ENCODE assay signal across 22 cellular contexts in the genomic region with DNA sequence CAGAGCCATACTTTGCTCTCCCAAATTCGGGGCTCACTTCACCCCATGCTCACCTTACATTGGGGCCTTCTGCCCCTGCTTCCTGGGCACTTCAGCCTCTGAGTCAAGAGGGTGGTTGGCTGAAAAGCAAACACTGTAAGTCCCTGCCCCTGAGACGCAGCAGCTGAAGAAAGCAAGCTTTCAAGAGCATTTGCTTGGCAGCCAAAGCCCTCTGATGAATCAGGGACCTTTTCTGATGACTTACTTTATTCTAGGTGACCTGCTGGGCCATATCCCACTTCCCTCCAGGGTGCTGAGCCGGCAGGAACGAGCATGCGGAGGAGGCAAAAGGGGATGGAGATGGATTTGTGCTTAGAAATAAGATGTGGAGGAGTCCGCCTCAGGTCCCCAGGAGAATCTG.
DNase-seq lines count a peak whose midpoint lies in the region; ATAC-seq, FAIRE-seq and TF ChIP-seq lines count a peak whose summit lies in the region.
"Had no signal": no experiment of that assay in that cellular context is flagged by ENCODE, and none has a peak within 500 bp of the region (broad histone marks: within the 10 kb centered on the region; RNA-seq: fewer than 3 reads in every experiment).

No MANE protein-coding gene starts in this region.

- H3K4me3 ChIP-seq in SK-N-SH (ENCODE audit: low read depth in 2 of 2, low read length in 1 of 2) (no peak overlapping the region), left ventricle myocardium inferior (no peak overlapping the region), suprapubic skin (no peak overlapping the region)
- H3K4me3 ChIP-seq: SJSA1 had no signal

- H3K9ac ChIP-seq in SK-N-SH = no peak overlapping the region

- no peaks in the 10 kb centered on the region for H3K79me2 ChIP-seq in SK-N-SH (ENCODE audit: insufficient read depth)

- H3K36me3 Mint-ChIP-seq in activated naive CD4-positive, alpha-beta T cell treated with anti-CD3 and anti-CD28 coated beads, Interleukin-2, amount 50 U/mL, for 72 hours = no peaks in the 10 kb centered on the region
- H3K36me3 Mint-ChIP-seq: activated naive CD8-positive, alpha-beta T cell; CD14-positive monocyte; natural killer cell treated with Interleukin-12 subunit alpha and Interleukin-12 subunit beta and Interleukin-15 and Interleukin-18, amount 100 ng/mL, for 72 hours had no signal

- no peak for TF ChIP-seq EP300 in SK-N-SH (IDR thresholded peaks at IDR 0.05; ENCODE audit: borderline replicate concordance in 1 of 2, low read depth in 1 of 2, low read length in 1 of 2)
- TF ChIP-seq EP300 in suprapubic skin (IDR thresholded peaks at IDR 0.05) = no peak

- no peak for TF ChIP-seq CTCF in SK-N-SH (IDR thresholded peaks at IDR 0.05)
- no peak for TF ChIP-seq CTCF in left ventricle myocardium inferior (IDR thresholded peaks at IDR 0.05; ENCODE audit: borderline replicate concordance)
- no peak for TF ChIP-seq CTCF in suprapubic skin (IDR thresholded peaks at IDR 0.05)

- CTCF ChIA-PET in SK-N-SH (lab: Yijun Ruan, JAX) = interaction anchor here (1.2 to 4.7 kb wide), 3 partner anchors 9 to 268 kb away, joined by 3 to 45 read pairs (median 4); no protein-coding TSS in a partner anchor

- no peak for TF ChIP-seq RAD21 in SK-N-SH (IDR thresholded peaks at IDR 0.05; ENCODE audit: low read length)

- intact Hi-C loops in left ventricle myocardium inferior (cut with micrococcal nuclease) = no loop called here

- H2AFZ ChIP-seq in SK-N-SH (ENCODE audit: low read depth) = no peak overlapping the region

- TF ChIP-seq POLR2A in suprapubic skin (IDR thresholded peaks at IDR 0.05) = no peak

- DNase-seq in SK-N-SH (no peak), astrocyte of the hippocampus (ENCODE audit: low read depth, low spot score) (peak; percentile 65), left ventricle myocardium inferior (no peak), urothelium cell line (ENCODE audit: low spot score) (no peak), suprapubic skin (ENCODE audit: low spot score in 2 of 2) (no peak)
- DNase-seq in activated naive CD4-positive, alpha-beta T cell treated with anti-CD3 and anti-CD28 coated beads, Interleukin-2, amount 50 U/mL, for 72 hours (ENCODE audit: low spot score in 2 of 2) = no peak
- DNase-seq in NK-92 treated with Interleukin-12 subunit alpha and Interleukin-12 subunit beta, amount 100 ng/mL, for 24 hours (lab: John Stamatoyannopoulos, UW) = no peak
- DNase-seq: activated B cell treated with CpG ODN at 0.5 μM for 24 hours; DMS 273 treated with DMSO at 0.1 percent for 48 hours; mesendoderm; NCI-H187 treated with DMSO at 0.1 percent for 48 hours; NCI-H526; stimulated activated CD4-positive, alpha-beta T cell treated with anti-CD3 and anti-CD28 coated beads, Interleukin-12 subunit alpha, Interleukin-12 subunit beta, amount 100 ng/mL, for 4 hours; trophoblast cell had no signal

- no peaks in the 10 kb centered on the region for H3K9me3 ChIP-seq in SK-N-SH
- H3K9me3 ChIP-seq in left ventricle myocardium inferior (replicated peaks) = no peaks in the 10 kb centered on the region
- H3K9me3 ChIP-seq in suprapubic skin = no peaks in the 10 kb centered on the region

- H3K4me1 ChIP-seq in SK-N-SH (ENCODE audit: control insufficient read depth in 1 of 2, insufficient read depth in 2 of 2, low read depth in 1 of 2, low read length in 1 of 2) (peaks cover 5 to 12% of the 10 kb centered on the region in 2 experiments; a peak in 2 of 4 replicates), left ventricle myocardium inferior (peaks cover 25% of the 10 kb centered on the region), suprapubic skin (peaks cover 15% of the 10 kb centered on the region)

- no peaks in the 10 kb centered on the region for H3K36me3 ChIP-seq in SK-N-SH (replicated peaks in 1 of 2; ENCODE audit: control insufficient read depth in 1 of 2, insufficient read depth in 2 of 2, low read length in 1 of 2)
- no peaks in the 10 kb centered on the region for H3K36me3 ChIP-seq in left ventricle myocardium inferior
- H3K36me3 ChIP-seq in suprapubic skin = no peaks in the 10 kb centered on the region
- H3K36me3 ChIP-seq: SJSA1 had no signal

- H3F3A ChIP-seq in SK-N-SH (replicated peaks; ENCODE audit: insufficient read depth) = no peaks in the 10 kb centered on the region

- POLR2A ChIA-PET in SK-N-SH (lab: Yijun Ruan, JAX) = no interaction called here

- H3K9me3 Mint-ChIP-seq in activated naive CD4-positive, alpha-beta T cell treated with anti-CD3 and anti-CD28 coated beads, Interleukin-2, amount 50 U/mL, for 72 hours = no peaks in the 10 kb centered on the region
- H3K9me3 Mint-ChIP-seq: activated B cell treated with CpG ODN at 0.5 μM for 24 hours; natural killer cell treated with Interleukin-12 subunit alpha and Interleukin-12 subunit beta and Interleukin-15 and Interleukin-18, amount 100 ng/mL, for 72 hours; T-helper 2 cell treated with Interferon-gamma antibody and Interleukin-4, amounts not matched to agents 5 μg/mL and 100 μg/mL, for 36 hours had no signal

- no peaks in the 10 kb centered on the region for H4K20me1 ChIP-seq in SK-N-SH (ENCODE audit: insufficient read depth)

- H3K9me2 ChIP-seq in SK-N-SH = no peaks in the 10 kb centered on the region

- H3K27ac ChIP-seq in SK-N-SH (ENCODE audit: low read depth in 2 of 2, low read length in 1 of 2) = no peak overlapping the region
- H3K27ac ChIP-seq in left ventricle myocardium inferior (replicated peaks) = peak overlapping the region; percentile 71
- H3K27ac ChIP-seq in suprapubic skin = no peak overlapping the region
- H3K27ac ChIP-seq: SJSA1 had no signal

- H3K27me3 ChIP-seq in SK-N-SH (ENCODE audit: insufficient read depth) (no peaks in the 10 kb centered on the region), left ventricle myocardium inferior (ENCODE audit: low read depth) (no peaks in the 10 kb centered on the region), suprapubic skin (peaks cover 4% of the 10 kb centered on the region)

- ATAC-seq in SK-N-SH treated with all-trans-retinoic acid at 6 μM for 48 hours = peak; percentile 7; the same call in 2 of the 3 replicates
- no peak for ATAC-seq in activated naive CD4-positive, alpha-beta T cell treated with anti-CD3 and anti-CD28 coated beads, Interleukin-2, amount 50 U/mL, for 72 hours
- ATAC-seq: HepG2; natural killer cell treated with Interleukin-12 subunit alpha and Interleukin-12 subunit beta and Interleukin-15 and Interleukin-18, amount 100 ng/mL, for 72 hours had no signal

- FAIRE-seq in urothelium cell line (lab: Jason Lieb, UNC) = peak; percentile 55
- FAIRE-seq: HepG2, islet of Langerhans had no signal

- H3K27ac Mint-ChIP-seq in activated naive CD4-positive, alpha-beta T cell treated with anti-CD3 and anti-CD28 coated beads, Interleukin-2, amount 50 U/mL, for 72 hours = no peak overlapping the region
- H3K27ac Mint-ChIP-seq: activated B cell treated with CpG ODN at 0.5 μM for 24 hours; activated naive CD8-positive, alpha-beta T cell; CD14-positive monocyte; natural killer cell treated with Interleukin-12 subunit alpha and Interleukin-12 subunit beta and Interleukin-15 and Interleukin-18, amount 100 ng/mL, for 72 hours; T-helper 2 cell treated with Interferon-gamma antibody and Interleukin-4, amounts not matched to agents 5 μg/mL and 100 μg/mL, for 36 hours had no signal

- WGBS in SK-N-SH (ENCODE audit: low lambda C conversion rate) = 48% methylated on average over 6 of the region's 6 CpGs
- WGBS in suprapubic skin = 63% methylated on average over 6 of the region's 6 CpGs

- H3K4me2 ChIP-seq in SK-N-SH = no peak overlapping the region

TF ChIP-seq in SK-N-SH treated with all-trans-retinoic acid at 6 μM for 48 hours, 23 proteins besides CTCF, POLR2A, EP300 and RAD21:
- TF ChIP-seq ZNF8 (CRISPR knock-in tag; IDR thresholded peaks at IDR 0.05) (no peak), ZFP3 (CRISPR knock-in tag; IDR thresholded peaks at IDR 0.05) (no peak), CSDC2 (CRISPR knock-in tag; IDR thresholded peaks at IDR 0.05) (no peak)
- TF ChIP-seq, protein P1, sequence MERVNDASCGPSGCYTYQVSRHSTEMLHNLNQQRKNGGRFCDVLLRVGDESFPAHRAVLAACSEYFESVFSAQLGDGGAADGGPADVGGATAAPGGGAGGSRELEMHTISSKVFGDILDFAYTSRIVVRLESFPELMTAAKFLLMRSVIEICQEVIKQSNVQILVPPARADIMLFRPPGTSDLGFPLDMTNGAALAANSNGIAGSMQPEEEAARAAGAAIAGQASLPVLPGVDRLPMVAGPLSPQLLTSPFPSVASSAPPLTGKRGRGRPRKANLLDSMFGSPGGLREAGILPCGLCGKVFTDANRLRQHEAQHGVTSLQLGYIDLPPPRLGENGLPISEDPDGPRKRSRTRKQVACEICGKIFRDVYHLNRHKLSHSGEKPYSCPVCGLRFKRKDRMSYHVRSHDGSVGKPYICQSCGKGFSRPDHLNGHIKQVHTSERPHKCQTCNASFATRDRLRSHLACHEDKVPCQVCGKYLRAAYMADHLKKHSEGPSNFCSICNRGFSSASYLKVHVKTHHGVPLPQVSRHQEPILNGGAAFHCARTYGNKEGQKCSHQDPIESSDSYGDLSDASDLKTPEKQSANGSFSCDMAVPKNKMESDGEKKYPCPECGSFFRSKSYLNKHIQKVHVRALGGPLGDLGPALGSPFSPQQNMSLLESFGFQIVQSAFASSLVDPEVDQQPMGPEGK (CRISPR knock-in tag; IDR thresholded peaks at IDR 0.05; ENCODE audit: borderline replicate concordance) = no peak

TF ChIP-seq in SK-N-SH, 30 proteins besides CTCF, POLR2A, EP300 and RAD21 (continues in another document):
- TF ChIP-seq POLR2AphosphoS5 (IDR thresholded peaks at IDR 0.05; ENCODE audit: low read depth, low read length) = no peak
- TF ChIP-seq GATA2 (CRISPR knock-in tag; IDR thresholded peaks at IDR 0.05) = no peak
- TF ChIP-seq RFX5 (IDR thresholded peaks at IDR 0.05; ENCODE audit: low read length) = no peak
- no peak for TF ChIP-seq MEF2A (IDR thresholded peaks at IDR 0.05; ENCODE audit: borderline replicate concordance, low read depth)
- TF ChIP-seq FOSL2 (IDR thresholded peaks at IDR 0.05; ENCODE audit: borderline replicate concordance, low read depth) = no peak
- no peak for TF ChIP-seq RCOR1 (IDR thresholded peaks at IDR 0.05; ENCODE audit: low read length)
- no peak for TF ChIP-seq NFIC (IDR thresholded peaks at IDR 0.05; ENCODE audit: borderline replicate concordance)
- no peak for TF ChIP-seq TEAD4 (IDR thresholded peaks at IDR 0.05; ENCODE audit: borderline replicate concordance, insufficient read depth)
- TF ChIP-seq JUND (IDR thresholded peaks at IDR 0.05) = no peak
- no peak for TF ChIP-seq YY1 (IDR thresholded peaks at IDR 0.05; ENCODE audit: low read depth)
- TF ChIP-seq, protein P2, sequence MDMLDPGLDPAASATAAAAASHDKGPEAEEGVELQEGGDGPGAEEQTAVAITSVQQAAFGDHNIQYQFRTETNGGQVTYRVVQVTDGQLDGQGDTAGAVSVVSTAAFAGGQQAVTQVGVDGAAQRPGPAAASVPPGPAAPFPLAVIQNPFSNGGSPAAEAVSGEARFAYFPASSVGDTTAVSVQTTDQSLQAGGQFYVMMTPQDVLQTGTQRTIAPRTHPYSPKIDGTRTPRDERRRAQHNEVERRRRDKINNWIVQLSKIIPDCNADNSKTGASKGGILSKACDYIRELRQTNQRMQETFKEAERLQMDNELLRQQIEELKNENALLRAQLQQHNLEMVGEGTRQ (IDR thresholded peaks at IDR 0.05; ENCODE audit: borderline replicate concordance, low read depth, low read length) = no peak
- no peak for TF ChIP-seq CHD2 (IDR thresholded peaks at IDR 0.05; ENCODE audit: low read length, partially characterized antibody)
